ENCODE assay signal across 16 cellular contexts in the genomic region with DNA sequence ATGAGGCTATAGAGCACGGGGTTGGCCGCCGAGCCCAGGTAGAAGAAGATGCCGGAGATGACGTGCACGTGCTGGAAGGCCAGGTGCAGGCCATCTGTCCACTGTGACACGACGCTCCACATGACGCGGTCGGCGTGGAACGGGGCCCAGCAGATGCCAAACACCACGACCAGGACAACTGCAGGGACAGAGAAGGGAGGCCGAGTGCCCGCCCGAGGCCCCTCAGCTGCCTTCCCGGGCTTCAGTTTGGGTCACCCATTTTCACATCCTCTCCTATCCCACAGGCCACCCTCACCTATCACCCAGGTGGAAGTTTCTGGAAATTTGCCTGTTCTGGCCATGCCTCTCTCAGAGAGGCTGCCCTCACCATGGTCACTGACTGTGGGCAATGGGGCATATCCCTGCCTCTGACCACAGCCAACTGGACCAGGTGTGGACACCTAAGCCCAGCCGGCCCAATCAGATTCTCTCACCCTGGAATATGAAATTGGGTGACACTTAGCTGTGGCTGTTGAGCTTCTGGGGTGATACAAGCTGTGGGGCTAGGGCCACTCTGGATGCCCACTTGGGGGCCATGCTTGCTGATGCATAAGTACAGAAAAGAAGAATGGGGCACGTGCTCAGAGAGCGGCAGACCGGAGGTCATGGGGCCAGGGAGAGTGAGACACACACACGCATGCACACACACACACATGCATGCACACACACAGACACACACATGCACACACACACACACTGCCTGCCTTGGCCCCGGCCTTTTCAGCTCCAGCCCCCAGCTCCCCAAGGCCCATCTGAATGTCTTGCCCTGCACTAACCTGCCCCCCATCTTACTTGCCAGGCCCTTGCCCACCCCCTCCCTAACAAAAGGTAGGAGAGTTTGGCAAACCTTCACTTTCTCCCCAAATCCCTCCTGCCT. TPM values are rescaled to one million over a fixed set of nuclear protein-coding genes. Genes with fewer than 3 reads are reported as not detected.
DNase-seq lines count a peak whose midpoint lies in the region; ATAC-seq and TF ChIP-seq lines count a peak whose summit lies in the region.
"Had no signal": no experiment of that assay in that cellular context is flagged by ENCODE, and none has a peak within 500 bp of the region (broad histone marks: within the 10 kb centered on the region; RNA-seq: fewer than 3 reads in every experiment).

No MANE protein-coding gene starts in this region.

- H3F3A ChIP-seq in neural progenitor cell (ENCODE audit: low read depth), result no peaks in the 10 kb centered on the region

- no peak for TF ChIP-seq POLR2A in heart left ventricle (IDR thresholded peaks at IDR 0.05)
- no peak for TF ChIP-seq POLR2A in thyroid gland (IDR thresholded peaks at IDR 0.05)

- no peaks in the 10 kb centered on the region for H4K20me1 ChIP-seq in neural progenitor cell (ENCODE audit: low read depth)

- no peaks in the 10 kb centered on the region for H3K9me3 ChIP-seq in heart left ventricle
- no peaks in the 10 kb centered on the region for H3K9me3 ChIP-seq in neural progenitor cell (ENCODE audit: low read depth)
- no peaks in the 10 kb centered on the region for H3K9me3 ChIP-seq in thyroid gland

- intact Hi-C loops in cardiac septum (cut with DNase I) (no loop called here), heart left ventricle (cut with DNase I) (loop anchor here in 2 of 10 donors (5.0 to 10.0 kb wide), 2 partner anchors 69 to 72 kb away; partner anchors contain the start of gene TEX44 (in 1 of the 2)), thyroid gland (cut with DNase I) (no loop called here)

- no peak overlapping the region for H3K9ac ChIP-seq in neural progenitor cell

- TF ChIP-seq CTCF in heart left ventricle (IDR thresholded peaks at IDR 0.05) (no peak), neural progenitor cell (IDR thresholded peaks at IDR 0.05) (no peak), thyroid gland (IDR thresholded peaks at IDR 0.05) (no peak)

- H3K9me3 Mint-ChIP-seq in effector memory CD8-positive, alpha-beta T cell, result no peaks in the 10 kb centered on the region
- no peaks in the 10 kb centered on the region for H3K9me3 Mint-ChIP-seq in neural progenitor cell
- H3K9me3 Mint-ChIP-seq: CD4-positive, alpha-beta T cell had no signal

- H3K4me3 ChIP-seq in heart left ventricle (no peak overlapping the region), neural progenitor cell (no peak overlapping the region), thyroid gland (replicated peaks in 1 of 3) (no peak overlapping the region)

- no peak for ATAC-seq in heart left ventricle
- no peak for ATAC-seq in effector memory CD8-positive, alpha-beta T cell (replicated peaks)
- ATAC-seq: PC-3 had no signal

- peak overlapping the region; percentile 93 to 96 for H3K27ac Mint-ChIP-seq in effector memory CD8-positive, alpha-beta T cell
- peak overlapping the region; percentile 74 for H3K27ac Mint-ChIP-seq in neural progenitor cell
- H3K27ac Mint-ChIP-seq: CD4-positive, alpha-beta T cell had no signal

- H3K27me3 ChIP-seq in heart left ventricle (peaks cover 0 to 25% (median 0%) of the 10 kb centered on the region in 9 donors), neural progenitor cell (peaks cover 25% of the 10 kb centered on the region), thyroid gland (no peaks in the 10 kb centered on the region)

- no peaks in the 10 kb centered on the region for H3K36me3 ChIP-seq in heart left ventricle
- H3K36me3 ChIP-seq in neural progenitor cell, result no peaks in the 10 kb centered on the region
- no peaks in the 10 kb centered on the region for H3K36me3 ChIP-seq in thyroid gland

- no peaks in the 10 kb centered on the region for H3K79me2 ChIP-seq in neural progenitor cell (ENCODE audit: low read depth)

- H3K4me2 ChIP-seq in neural progenitor cell, result no peak overlapping the region

- H3K27ac ChIP-seq in heart left ventricle (no peak overlapping the region), neural progenitor cell (no peak overlapping the region), thyroid gland (no peak overlapping the region)

- peak overlapping the region in 1 of 2 donors; percentile 87 for H3K4me3 Mint-ChIP-seq in effector memory CD8-positive, alpha-beta T cell
- no peak overlapping the region for H3K4me3 Mint-ChIP-seq in neural progenitor cell
- H3K4me3 Mint-ChIP-seq: CD4-positive, alpha-beta T cell had no signal

- WGBS in heart left ventricle, 4 donors, result 95 to 96% (median 95%) methylated on average over 19 to 24 of the region's 24 CpGs
- WGBS in thyroid gland, 2 donors, result 94 to 97% methylated on average over 5 to 23 of the region's 24 CpGs

- H3K4me1 Mint-ChIP-seq in effector memory CD8-positive, alpha-beta T cell (ENCODE audit: low read depth in 2 of 2), result peaks cover 62 to 71% of the 10 kb centered on the region in 2 donors
- H3K4me1 Mint-ChIP-seq in neural progenitor cell, result peaks cover 11% of the 10 kb centered on the region

- H3K27me3 Mint-ChIP-seq in effector memory CD8-positive, alpha-beta T cell, result no peaks in the 10 kb centered on the region
- peaks cover 20% of the 10 kb centered on the region for H3K27me3 Mint-ChIP-seq in neural progenitor cell (ENCODE audit: insufficient read depth, low read depth)

- H3K4me1 ChIP-seq in heart left ventricle (peaks cover 0 to 26% (median 2%) of the 10 kb centered on the region in 12 donors), neural progenitor cell (peaks cover 16% of the 10 kb centered on the region), thyroid gland (peaks cover 0 to 6% of the 10 kb centered on the region in 2 donors)

- H3K36me3 Mint-ChIP-seq in effector memory CD8-positive, alpha-beta T cell (ENCODE audit: insufficient read depth), result peaks cover 3% of the 10 kb centered on the region
- no peaks in the 10 kb centered on the region for H3K36me3 Mint-ChIP-seq in neural progenitor cell

- DNase-seq in cardiac septum (ENCODE audit: low spot score), result peak; percentile 65
- DNase-seq in heart left ventricle, result no peak
- no peak for DNase-seq in effector memory CD8-positive, alpha-beta T cell
- DNase-seq in neural progenitor cell (ENCODE audit: low spot score), result no peak
- no peak for DNase-seq in GOT3 (lab: John Stamatoyannopoulos, UW)
- DNase-seq in cerebellar cortex (ENCODE audit: low spot score), result no peak
- no peak for DNase-seq in thyroid gland
- DNase-seq: AML-193; CD4-positive, alpha-beta T cell; DMS79; Karpas-422; NCI-H1105 treated with DMSO at 0.1 percent for 48 hours; NCI-H187; NCI-H446; NCI-H748 treated with DMSO at 0.1 percent for 48 hours; PC-3 had no signal

- H2AFZ ChIP-seq in neural progenitor cell (replicated peaks), result peak overlapping the region; percentile 50

RNA-seq across cellular contexts. Expression of gene NMUR1, which starts 4.7 kb away (rescaled TPM):
- total RNA-seq in cardiac septum, result 0.22 TPM
- under 1 TPM in 7 of 9 donors, not detected in 2; 0.12 to 0.71 (median 0.53) TPM for total RNA-seq in heart left ventricle
- polyA plus RNA-seq in heart left ventricle, result under 1 TPM; 0.10 to 0.23 TPM
- 0.52 and 0.56 TPM in 2 replicates for total RNA-seq in neural progenitor cell (ENCODE audit: low replicate concordance)
- under 1 TPM in 3 of 4 donors, not detected in 1; 0.11 to 0.73 (median 0.67) TPM for total RNA-seq in thyroid gland
- total RNA-seq: PC-3 had no signal
